8 cellular contexts compared by ENCODE assay signal in the genomic region with DNA sequence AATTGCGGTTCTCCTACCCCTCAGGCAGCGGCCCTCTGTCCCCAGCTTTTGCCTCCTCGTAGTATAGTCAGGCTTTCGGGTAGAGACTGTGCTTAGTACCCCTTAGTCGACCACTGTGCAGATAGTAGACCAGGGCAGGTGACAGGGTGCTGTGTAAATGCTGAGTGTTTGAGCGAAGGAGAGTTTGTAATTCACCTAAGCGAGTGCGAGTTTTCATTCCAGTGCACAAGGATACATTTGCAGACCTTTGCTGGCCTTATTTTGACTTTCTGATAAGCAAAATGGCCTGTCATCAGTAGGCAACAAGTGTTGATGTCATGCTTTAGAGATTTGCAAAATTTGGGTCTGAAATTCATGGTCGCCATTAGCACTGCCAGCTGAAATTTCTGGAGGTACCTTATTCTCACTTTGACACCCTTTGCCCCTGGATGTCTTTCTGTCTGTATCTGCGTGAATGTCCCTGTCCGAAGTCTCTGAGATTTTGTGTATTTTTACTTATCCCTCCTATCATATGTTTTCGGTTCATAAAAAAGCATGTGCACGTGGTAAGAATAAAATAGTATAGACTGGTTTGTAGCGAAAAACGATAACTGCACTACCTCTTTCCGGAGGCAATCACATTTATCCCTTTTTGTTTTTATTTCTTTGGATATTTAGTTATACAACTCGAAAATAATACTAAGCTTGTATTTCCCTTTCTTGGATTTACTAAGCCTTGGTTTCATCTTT. TPM values are rescaled to one million over a fixed set of nuclear protein-coding genes. Genes with fewer than 3 reads are reported as not detected.
DNase-seq lines count a peak whose midpoint lies in the region; ATAC-seq and TF ChIP-seq lines count a peak whose summit lies in the region.

No MANE protein-coding gene starts in this region.

- peak overlapping the region; percentile 100 for H3K27ac ChIP-seq in A673 (ENCODE audit: low read depth, low read length, poor library complexity, severe bottlenecking)
- peak overlapping the region; percentile 92 to 97 (median 96) for H3K27ac ChIP-seq in Peyer's patch

- no peak for TF ChIP-seq POLR2A in Peyer's patch (IDR thresholded peaks at IDR 0.05)

- peak; percentile 6 for ATAC-seq in GM19455 (IDR thresholded peaks at IDR 0.05; ENCODE audit: unreplicated experiment)

- POLR2A ChIA-PET in A673 (lab: Charles Lee; ENCODE audit: low non-redundant PET): interaction anchor here (0.5 to 1.0 kb wide), 3 partner anchors 9 to 274 kb away, joined by 3 to 15 read pairs (median 11); no protein-coding TSS in a partner anchor

- no peaks in the 10 kb centered on the region for H3K27me3 ChIP-seq in A673 (replicated peaks; ENCODE audit: insufficient read depth, low read depth, low read length, poor library complexity)
- no peaks in the 10 kb centered on the region for H3K27me3 ChIP-seq in Peyer's patch

- BruUV-seq in A673 (replicated peaks; lab: Mats Ljungman, UMichigan): no TSS peak

- DNase-seq in A673 (ENCODE audit: low spot score): no peak
- peak in 1 of 3 donors; percentile 39 for DNase-seq in Peyer's patch
- DNase-seq in epithelial cell of proximal tubule (ENCODE audit: low read depth): no peak
- no peak for DNase-seq in retinal pigment epithelial cell (ENCODE audit: low read depth)
- no peak for DNase-seq in 8988T
- no peak for DNase-seq in GM03348 (ENCODE audit: low spot score)
- no peak for DNase-seq in NOMO-1 treated with dmso at 0.1 percent for 144 hours (lab: John Stamatoyannopoulos, UW; ENCODE audit: unreplicated experiment)

- H3K9me3 ChIP-seq in A673 (ENCODE audit: low read depth, low read length, poor library complexity, severe bottlenecking): no peaks in the 10 kb centered on the region
- no peaks in the 10 kb centered on the region for H3K9me3 ChIP-seq in Peyer's patch

- CTCF ChIA-PET in A673 (lab: Charles Lee): interaction anchor here (0.7 to 1.2 kb wide), 2 partner anchors 71 to 99 kb away, joined by 3 to 5 read pairs; no protein-coding TSS in a partner anchor

- intact Hi-C loops in A673 (cut with micrococcal nuclease; ENCODE audit: unreplicated experiment): no loop called here

- no peak for TF ChIP-seq CTCF in A673 (conservative IDR thresholded peaks at IDR 0.05; ENCODE audit: low read depth, low read length)
- TF ChIP-seq CTCF in Peyer's patch (IDR thresholded peaks at IDR 0.05): no peak
- no peak for TF ChIP-seq CTCF in epithelial cell of proximal tubule (conservative IDR thresholded peaks at IDR 0.05; ENCODE audit: low read depth, low read length)
- TF ChIP-seq CTCF in retinal pigment epithelial cell (conservative IDR thresholded peaks at IDR 0.05; ENCODE audit: low read depth, low read length): no peak

- H3K4me1 ChIP-seq in A673 (ENCODE audit: insufficient read depth, low read length, poor library complexity, severe bottlenecking) (peaks cover 8% of the 10 kb centered on the region), Peyer's patch (peaks cover 0 to 16% (median 2%) of the 10 kb centered on the region in 4 donors)

- H3K36me3 ChIP-seq in A673 (ENCODE audit: insufficient read depth, low read length, poor library complexity, severe bottlenecking) (no peaks in the 10 kb centered on the region), Peyer's patch (no peaks in the 10 kb centered on the region)

- peak overlapping the region; percentile 99 for H3K4me3 ChIP-seq in A673 (ENCODE audit: low read depth, low read length, poor library complexity, severe bottlenecking)
- peak overlapping the region; percentile 76 to 89 (median 84) for H3K4me3 ChIP-seq in Peyer's patch
- peak overlapping the region; percentile 94 for H3K4me3 ChIP-seq in epithelial cell of proximal tubule (ENCODE audit: low read depth, low read length)
- peak overlapping the region; percentile 91 for H3K4me3 ChIP-seq in retinal pigment epithelial cell (ENCODE audit: low read length)

RNA-seq across cellular contexts. Expression of gene LMNB1, which starts 1.9 kb away (rescaled TPM):
- total RNA-seq in A673 (2021): 267 and 269 TPM in 2 replicates
- total RNA-seq in Peyer's patch: 10 to 100 TPM; 18.6 to 83.3 (median 23.1) TPM
- total RNA-seq in epithelial cell of proximal tubule: 112 and 163 TPM in 2 replicates
